Comparison of ENCODE assay signal across 26 cellular contexts in genomic region chr3:54447427-54447826, GRCh38.
"Had no signal": no experiment of that assay in that cellular context is flagged by ENCODE, and none has a peak within 500 bp of the region (broad histone marks: within the 10 kb centered on the region; RNA-seq: fewer than 3 reads in every experiment).

No MANE protein-coding gene starts in this region.

- ATAC-seq: activated CD8-positive, alpha-beta T cell treated with anti-CD3 and anti-CD28 coated beads, Interleukin-2, amount 10 ng/mL, durations not matched to agents 7 days and 5 days; body of pancreas; Panc1 had no signal

- H3K4me3 ChIP-seq: ascending aorta, body of pancreas, breast epithelium, MG63, SJCRH30, SK-N-MC had no signal

- DNase-seq: activated CD4-positive, alpha-beta T cell treated with anti-CD3 and anti-CD28 coated beads, Interleukin-2, amount 10 ng/mL, durations not matched to agents 7 days and 5 days; activated CD4-positive, alpha-beta T cell treated with anti-CD3 and anti-CD28 coated beads, Interleukin-2, amount 50 U/mL, for 48 hours; activated CD8-positive, alpha-beta T cell treated with anti-CD3 and anti-CD28 coated beads, Interleukin-2, amount 10 ng/mL, durations not matched to agents 7 days and 5 days; activated gamma-delta T cell; activated naive CD4-positive, alpha-beta T cell treated with Interleukin-2 at 50 U/mL for 16 hours; activated naive CD8-positive, alpha-beta T cell treated with anti-CD3 and anti-CD28 coated beads, Interleukin-2, amount 10 ng/mL, durations not matched to agents 7 days and 5 days; activated T-cell treated with anti-CD3 and anti-CD28 coated beads, Interleukin-2, amount 50 U/mL, for 24 hours; amygdala; body of pancreas; central memory CD4-positive, alpha-beta T cell; MG63; NCI-H1048; NCI-H1105 treated with DMSO at 0.1 percent for 48 hours; NCI-H1436; NCI-H1694; NCI-H1930; NCI-H2081 treated with DMSO at 0.1 percent for 48 hours; NCI-H345; NCI-H524 treated with DMSO at 0.1 percent for 48 hours; SHP77; SJCRH30; T1000 had no signal

- H3K27ac ChIP-seq: ascending aorta, body of pancreas, breast epithelium, SJCRH30, SK-N-MC had no signal
